8 cellular contexts compared by ENCODE assay signal in the genomic region with DNA sequence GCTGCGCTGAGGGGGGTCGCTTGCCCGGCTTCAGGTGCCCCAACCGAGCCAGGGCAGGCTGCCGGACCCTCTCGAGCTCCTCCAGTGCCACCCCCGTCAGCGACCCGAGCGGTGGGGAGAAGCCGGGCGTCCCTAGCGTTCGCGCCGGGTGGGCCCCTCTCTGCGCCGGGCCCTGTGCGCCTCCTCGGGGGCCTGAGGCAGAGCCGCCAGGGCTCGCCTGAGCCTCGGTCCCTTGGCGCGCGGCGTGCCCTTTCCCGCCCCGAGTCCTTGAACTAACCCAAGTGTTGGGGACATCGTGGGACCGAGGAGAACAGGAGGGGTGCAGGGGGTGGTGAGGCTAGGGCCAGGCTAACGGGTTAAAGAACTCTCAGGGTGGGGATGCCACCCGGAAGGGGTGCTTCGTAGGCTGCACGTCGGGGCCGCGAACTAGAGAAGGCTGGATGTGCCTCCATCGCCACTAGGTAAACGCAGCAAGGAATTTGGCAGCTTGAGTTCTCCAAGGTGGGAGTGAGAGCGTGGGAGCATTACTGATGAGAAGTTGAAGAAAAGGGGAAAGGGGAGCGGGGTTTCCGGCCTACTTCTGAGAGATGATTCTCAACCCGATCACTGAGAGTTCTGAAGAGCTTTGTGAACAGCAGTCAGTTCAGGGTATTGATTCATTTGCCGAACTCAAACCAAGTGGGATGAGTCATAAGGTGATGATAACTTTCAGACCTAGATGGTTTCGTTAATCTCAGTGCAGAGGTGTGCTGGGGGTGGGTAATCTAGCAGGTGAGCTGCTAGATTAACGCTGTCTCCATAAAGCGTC. TPM values are rescaled to one million over a fixed set of nuclear protein-coding genes. Genes with fewer than 3 reads are reported as not detected.
DNase-seq lines count a peak whose midpoint lies in the region; ATAC-seq and TF ChIP-seq lines count a peak whose summit lies in the region.

No MANE protein-coding gene starts in this region.

- peak overlapping the region; percentile 87 to 98 (median 95) for H3K27ac Mint-ChIP-seq in naive thymus-derived CD8-positive, alpha-beta T cell

- POLR2A ChIA-PET in naive thymus-derived CD8-positive, alpha-beta T cell (lab: Charles Lee) = interaction anchor here (0.6 to 4.3 kb wide), 14 partner anchors 13 to 993 kb away, joined by 3 to 36 read pairs (median 3); a partner anchor contains a TSS

- H3K27me3 Mint-ChIP-seq in naive thymus-derived CD8-positive, alpha-beta T cell = no peaks in the 10 kb centered on the region

- H3K27ac ChIP-seq in ACC112 (ENCODE audit: low read depth, low read length) = peak overlapping the region; percentile 31; the same call in 1 of the 2 replicates
- H3K27ac ChIP-seq in esophagus squamous epithelium = peak overlapping the region; percentile 89 to 99 (median 95)

- H3K27me3 ChIP-seq in ACC112 (ENCODE audit: insufficient read depth, low read length) = no peaks in the 10 kb centered on the region
- no peaks in the 10 kb centered on the region for H3K27me3 ChIP-seq in esophagus squamous epithelium

- H3K4me3 ChIP-seq in ACC112 (ENCODE audit: low read depth, low read length) (peak overlapping the region; percentile 78), esophagus squamous epithelium (peak overlapping the region; percentile 73 to 98 (median 87))

- ATAC-seq in GM18867 (IDR thresholded peaks at IDR 0.05; ENCODE audit: unreplicated experiment) (peak; percentile 44), HG03064 (IDR thresholded peaks at IDR 0.05; ENCODE audit: low read depth, unreplicated experiment) (peak; percentile 40)
- ATAC-seq in naive thymus-derived CD8-positive, alpha-beta T cell = peak; percentile 47 to 49

- TF ChIP-seq CTCF in esophagus squamous epithelium (IDR thresholded peaks at IDR 0.05) = no peak

- peaks cover 0 to 27% (median 6%) of the 10 kb centered on the region in 3 donors for H3K36me3 Mint-ChIP-seq in naive thymus-derived CD8-positive, alpha-beta T cell

- peaks cover 11% of the 10 kb centered on the region; the same call in 1 of the 2 replicates for H3K36me3 ChIP-seq in ACC112 (ENCODE audit: insufficient read depth, low read length)
- H3K36me3 ChIP-seq in esophagus squamous epithelium = peaks cover 0 to 26% (median 0%) of the 10 kb centered on the region in 3 donors

- TF ChIP-seq POLR2A in esophagus squamous epithelium (IDR thresholded peaks at IDR 0.05) = no peak

- no peaks in the 10 kb centered on the region for H3K9me3 ChIP-seq in esophagus squamous epithelium

- peaks cover 18 to 52% (median 35%) of the 10 kb centered on the region in 4 donors for H3K4me1 Mint-ChIP-seq in naive thymus-derived CD8-positive, alpha-beta T cell

- peak overlapping the region; percentile 83 to 98 (median 93) for H3K4me3 Mint-ChIP-seq in naive thymus-derived CD8-positive, alpha-beta T cell

- 2% methylated on average over 17 to 33 of the region's 48 CpGs for WGBS in esophagus squamous epithelium, 2 donors

- intact Hi-C loops in esophagus squamous epithelium (cut with DNase I) = no loop called here

- H3K4me1 ChIP-seq in ACC112 (ENCODE audit: control insufficient read depth, insufficient read depth, low read length, unreplicated experiment) (peaks cover 20% of the 10 kb centered on the region), esophagus squamous epithelium (peaks cover 4 to 35% (median 22%) of the 10 kb centered on the region in 3 donors)

- peak overlapping the region; percentile 19 for H2AFZ ChIP-seq in ACC112 (ENCODE audit: low read length, unreplicated experiment)

- no peaks in the 10 kb centered on the region for H3K9me3 Mint-ChIP-seq in naive thymus-derived CD8-positive, alpha-beta T cell

- H3K79me2 ChIP-seq in ACC112 (ENCODE audit: control insufficient read depth, insufficient read depth, low read length, unreplicated experiment) = peaks cover 59% of the 10 kb centered on the region

- DNase-seq in NCI-H69 (lab: John Stamatoyannopoulos, UW) (peak; percentile 76), activated T-cell treated with anti-CD3 and anti-CD28 coated beads for 24 hours (ENCODE audit: low read depth) (peak; percentile 60), esophagus squamous epithelium (lab: John Stamatoyannopoulos, UW) (no peak)
- peak; percentile 39 to 76 (median 56) for DNase-seq in naive thymus-derived CD8-positive, alpha-beta T cell
- DNase-seq in stimulated activated naive CD4-positive, alpha-beta T cell treated with Interleukin-2 at 50 U/mL for 16 hours (lab: John Stamatoyannopoulos, UW) = peak; percentile 70

RNA-seq across cellular contexts. Expression of a gene that starts 0.6 kb away (rescaled TPM):
- total RNA-seq in esophagus squamous epithelium = 10 to 100 TPM; 16.4 to 39.3 (median 31.3) TPM
- 10 to 100 TPM; 74.8 to 77.1 TPM for total RNA-seq in naive thymus-derived CD8-positive, alpha-beta T cell
- 10 to 100 TPM; 34.5 to 49.0 (median 36.2) TPM for polyA plus RNA-seq in naive thymus-derived CD8-positive, alpha-beta T cell

RNA-seq across cellular contexts. Expression of a gene that starts 48.3 kb away (rescaled TPM):
- 100 to 1,000 TPM in 1 of 4 donors, 10 to 100 TPM in 3; 54.4 to 116 (median 88.8) TPM for total RNA-seq in esophagus squamous epithelium
- total RNA-seq in naive thymus-derived CD8-positive, alpha-beta T cell = 100 to 1,000 TPM; 133 to 148 TPM
- polyA plus RNA-seq in naive thymus-derived CD8-positive, alpha-beta T cell = 100 to 1,000 TPM in 2 of 3 donors, 10 to 100 TPM in 1; 91.2 to 150 (median 135) TPM
